ENCODE assay signal across 23 cellular contexts in genomic region chr3:106435899-106436453, GRCh38.
"Had no signal": no experiment of that assay in that cellular context is flagged by ENCODE, and none has a peak within 500 bp of the region (broad histone marks: within the 10 kb centered on the region; RNA-seq: fewer than 3 reads in every experiment).

No MANE protein-coding gene starts in this region.

- H3K27ac Mint-ChIP-seq: activated B cell treated with CpG ODN at 0.5 μM for 24 hours; activated CD4-positive, alpha-beta memory T cell treated with anti-CD3 and anti-CD28 coated beads for 36 hours; activated naive CD4-positive, alpha-beta T cell treated with anti-CD3 and anti-CD28 coated beads for 36 hours; activated naive CD8-positive, alpha-beta T cell treated with anti-CD3 and anti-CD28 coated beads, Interleukin-2, amount 10 ng/mL, durations not matched to agents 7 days and 5 days had no signal

- H3K4me1 Mint-ChIP-seq: activated B cell treated with CpG ODN at 0.5 μM for 24 hours had no signal

- DNase-seq: activated B cell treated with CpG ODN at 0.5 μM for 24 hours; activated CD4-positive, alpha-beta memory T cell treated with anti-CD3 and anti-CD28 coated beads for 36 hours; activated effector memory CD4-positive, alpha-beta T cell treated with Interleukin-2 at 50 U/mL for 16 hours; activated naive CD4-positive, alpha-beta T cell treated with anti-CD3 and anti-CD28 coated beads for 36 hours; activated naive CD8-positive, alpha-beta T cell treated with anti-CD3 and anti-CD28 coated beads, Interleukin-2, amount 10 ng/mL, durations not matched to agents 7 days and 5 days; activated T-cell treated with anti-CD3 and anti-CD28 coated beads, Interleukin-2, amount 50 U/mL, for 48 hours; amniotic stem cell; caudate nucleus; foreskin fibroblast; head of caudate nucleus; hippocampal formation; left cardiac atrium; left ventricle myocardium superior; psoas muscle; sigmoid colon; small intestine; stimulated activated CD4-positive, alpha-beta T cell treated with anti-CD3 and anti-CD28 coated beads, Interleukin-2, amount 100 ng/mL, for 24 hours; stimulated activated naive CD4-positive, alpha-beta T cell treated with Interleukin-2 at 50 U/mL for 16 hours; SW 1271; trophoblast cell had no signal

- H3K27ac ChIP-seq: parathyroid adenoma, psoas muscle, sigmoid colon, thoracic aorta had no signal

- H3K27me3 Mint-ChIP-seq: activated B cell treated with CpG ODN at 0.5 μM for 24 hours; activated CD4-positive, alpha-beta memory T cell treated with anti-CD3 and anti-CD28 coated beads for 36 hours; activated naive CD8-positive, alpha-beta T cell treated with anti-CD3 and anti-CD28 coated beads, Interleukin-2, amount 10 ng/mL, durations not matched to agents 7 days and 5 days had no signal

- H3K27me3 ChIP-seq: sigmoid colon had no signal

- H3K36me3 ChIP-seq: sigmoid colon, thoracic aorta had no signal

- H3K36me3 Mint-ChIP-seq: activated CD4-positive, alpha-beta memory T cell treated with anti-CD3 and anti-CD28 coated beads for 36 hours had no signal

- H3K4me3 Mint-ChIP-seq: activated B cell treated with CpG ODN at 0.5 μM for 24 hours; activated CD4-positive, alpha-beta memory T cell treated with anti-CD3 and anti-CD28 coated beads for 36 hours; activated naive CD4-positive, alpha-beta T cell treated with anti-CD3 and anti-CD28 coated beads for 36 hours; activated naive CD8-positive, alpha-beta T cell treated with anti-CD3 and anti-CD28 coated beads, Interleukin-2, amount 10 ng/mL, durations not matched to agents 7 days and 5 days; T-helper 1 cell treated with Interleukin-12 subunit alpha and Interleukin-12 subunit beta and Interleukin-4 antibody, amounts not matched to agents 30 μg/mL and 1 μg/mL, for 36 hours had no signal

- H3K4me1 ChIP-seq: parathyroid adenoma, psoas muscle, sigmoid colon had no signal

- H3K9me3 ChIP-seq: psoas muscle, sigmoid colon, thoracic aorta had no signal

- H3K9me3 Mint-ChIP-seq: activated B cell treated with CpG ODN at 0.5 μM for 24 hours; activated CD4-positive, alpha-beta memory T cell treated with anti-CD3 and anti-CD28 coated beads for 36 hours; activated naive CD4-positive, alpha-beta T cell treated with anti-CD3 and anti-CD28 coated beads for 36 hours had no signal

- H3K4me3 ChIP-seq: psoas muscle, sigmoid colon, thoracic aorta had no signal

- ATAC-seq: left cardiac atrium, left ventricle myocardium superior, psoas muscle had no signal
